ENCODE assay signal across 24 cellular contexts in the genomic region with DNA sequence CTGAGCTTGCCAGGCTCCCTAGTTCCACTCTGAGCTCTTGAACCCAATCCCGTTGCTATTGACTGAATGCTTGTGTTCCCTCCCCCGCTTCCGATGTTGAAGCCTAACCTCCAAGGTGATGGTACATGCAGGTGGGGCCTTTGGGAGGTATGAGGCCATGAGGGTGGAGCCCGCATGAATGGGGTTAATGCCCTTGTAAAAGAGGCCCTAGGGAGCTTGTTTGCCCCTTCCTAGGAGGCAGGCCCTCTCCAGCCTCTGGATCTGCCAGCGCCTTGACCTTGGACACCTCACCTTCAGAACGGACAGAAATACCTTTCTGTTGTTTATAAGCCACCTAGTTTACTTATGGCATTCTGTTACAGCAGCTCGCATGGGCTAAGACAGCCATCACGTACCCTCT.
DNase-seq lines count a peak whose midpoint lies in the region; ATAC-seq, FAIRE-seq and TF ChIP-seq lines count a peak whose summit lies in the region.
"Had no signal": no experiment of that assay in that cellular context is flagged by ENCODE, and none has a peak within 500 bp of the region (broad histone marks: within the 10 kb centered on the region; RNA-seq: fewer than 3 reads in every experiment).

No MANE protein-coding gene starts in this region.

- peak overlapping the region; percentile 33 for H2AK5ac ChIP-seq in neuronal stem cell (ENCODE audit: low read depth, low read length)

- H3K18ac ChIP-seq in neuronal stem cell (ENCODE audit: low read length) = no peak overlapping the region

- H3K9ac ChIP-seq in kidney (ENCODE audit: low read length in 2 of 2) = no peak overlapping the region
- H3K9ac ChIP-seq in neuronal stem cell (ENCODE audit: low read depth, low read length, poor library complexity) = no peak overlapping the region
- H3K9ac ChIP-seq: BLaER1 had no signal

- H3K4me2 ChIP-seq in GM23338 = no peak overlapping the region
- no peak overlapping the region for H3K4me2 ChIP-seq in neuronal stem cell (ENCODE audit: insufficient read depth, low read length, poor library complexity, severe bottlenecking)
- H3K4me2 ChIP-seq: BLaER1 had no signal

- no peak overlapping the region for H3K23ac ChIP-seq in neuronal stem cell (ENCODE audit: low read depth, low read length, poor library complexity)

- no peak overlapping the region for H2BK12ac ChIP-seq in neuronal stem cell (ENCODE audit: low read length)

- H3K27ac ChIP-seq in GM23338 (ENCODE audit: low read depth) (no peak overlapping the region), kidney (ENCODE audit: low read depth in 2 of 2, low read length in 2 of 2) (peak overlapping the region; percentile 85 to 87), neuronal stem cell (replicated peaks; ENCODE audit: low read length) (no peak overlapping the region), breast epithelium (no peak overlapping the region), esophagus squamous epithelium (no peak overlapping the region)
- H3K27ac ChIP-seq: 22Rv1, BLaER1, C4-2B had no signal

- H3K36me3 ChIP-seq in GM23338 (ENCODE audit: insufficient read depth) (no peaks in the 10 kb centered on the region), kidney (ENCODE audit: control insufficient read depth in 1 of 2, insufficient read depth in 2 of 2, low read length in 2 of 2) (peaks cover 9 to 11% of the 10 kb centered on the region in 2 donors), mucosa of descending colon (ENCODE audit: low read depth) (no peaks in the 10 kb centered on the region), neuronal stem cell (replicated peaks in 1 of 2; ENCODE audit: control insufficient read depth in 2 of 2, insufficient read depth in 2 of 2, low read length in 2 of 2) (no peaks in the 10 kb centered on the region), breast epithelium (no peaks in the 10 kb centered on the region), esophagus squamous epithelium (peaks cover 0 to 26% (median 0%) of the 10 kb centered on the region in 3 donors)
- H3K36me3 ChIP-seq: BLaER1, HAP-1 had no signal

- H4K20me1 ChIP-seq in GM23338 (replicated peaks; ENCODE audit: insufficient read depth) = no peaks in the 10 kb centered on the region
- H4K20me1 ChIP-seq: BLaER1 had no signal

- H3K4me1 Mint-ChIP-seq in GM23338 = peaks cover 23% of the 10 kb centered on the region
- H3K4me1 Mint-ChIP-seq: B cell; CD4-positive, CD25-positive, alpha-beta regulatory T cell had no signal

- no peak overlapping the region for H3K27ac Mint-ChIP-seq in GM23338
- H3K27ac Mint-ChIP-seq: B cell; CD4-positive, CD25-positive, alpha-beta regulatory T cell; CD8-positive, alpha-beta T cell had no signal

- intact Hi-C loops in kidney (cut with DNase I) (no loop called here), mucosa of descending colon (cut with DNase I, micrococcal nuclease) (no loop called here), breast epithelium (cut with DNase I; ENCODE audit: low total_unique reads) (no loop called here), esophagus squamous epithelium (cut with DNase I) (no loop called here)

- H3K9me2 ChIP-seq in GM23338 (ENCODE audit: insufficient read depth) = no peaks in the 10 kb centered on the region

- no peaks in the 10 kb centered on the region for H3K79me2 ChIP-seq in GM23338 (replicated peaks; ENCODE audit: insufficient read depth)

- WGBS in neuronal stem cell (ENCODE audit: extremely low coverage in 2 of 2, insufficient read length in 2 of 2, insufficient replicate concordance in 1 of 2), 2 donors = no CpG with 5 or more reads among the region's 8 CpGs
- 83 to 91% methylated on average over 6 to 7 of the region's 8 CpGs for WGBS in esophagus squamous epithelium, 2 donors

- H3K4me3 ChIP-seq in GM23338 (no peak overlapping the region), kidney (ENCODE audit: low read length in 2 of 2) (no peak overlapping the region), mucosa of descending colon (no peak overlapping the region), neuronal stem cell (ENCODE audit: low read length in 2 of 2) (no peak overlapping the region), breast epithelium (no peak overlapping the region), esophagus squamous epithelium (no peak overlapping the region)
- H3K4me3 ChIP-seq: BLaER1, GM12878, HAP-1 had no signal

- H2BK5ac ChIP-seq in neuronal stem cell (ENCODE audit: low read length) = no peak overlapping the region

- H2BK15ac ChIP-seq in neuronal stem cell (ENCODE audit: low read length) = no peak overlapping the region

- no peak overlapping the region for H3K14ac ChIP-seq in neuronal stem cell (ENCODE audit: low read length)

- H3K4ac ChIP-seq in neuronal stem cell (ENCODE audit: low read length) = no peak overlapping the region

- DNase-seq in GM23338 (ENCODE audit: low spot score) (no peak), kidney (peak; percentile 39), mucosa of descending colon (peak in 2 of 3 donors; percentile 44 to 45), neuronal stem cell (ENCODE audit: low spot score) (no peak), breast epithelium (ENCODE audit: low spot score in 2 of 2) (no peak), amygdala (lab: John Stamatoyannopoulos, UW) (no peak), HTR-8/SVneo (ENCODE audit: insufficient read length, low spot score) (no peak), esophagus squamous epithelium (lab: John Stamatoyannopoulos, UW) (no peak)
- DNase-seq: Caco-2; CD4-positive, CD25-positive, alpha-beta regulatory T cell; CD8-positive, alpha-beta T cell; DMS153; DND-41; GOT3 had no signal

- H2AFZ ChIP-seq in GM23338 = peak overlapping the region; percentile 87; the same call in 1 of the 2 replicates
- no peak overlapping the region for H2AFZ ChIP-seq in neuronal stem cell (ENCODE audit: low read length)

- H3K4me1 ChIP-seq in GM23338 (ENCODE audit: insufficient read depth) (no peaks in the 10 kb centered on the region; the same call in 1 of the 2 replicates), kidney (ENCODE audit: control insufficient read depth in 1 of 2, insufficient read depth in 1 of 2, low read depth in 1 of 2, low read length in 2 of 2) (peaks cover 12 to 37% of the 10 kb centered on the region in 2 donors), mucosa of descending colon (ENCODE audit: low read depth) (peaks cover 23% of the 10 kb centered on the region), neuronal stem cell (ENCODE audit: control insufficient read depth in 2 of 2, insufficient read depth in 1 of 2, low read depth in 1 of 2, low read length in 2 of 2) (no peaks in the 10 kb centered on the region), breast epithelium (no peaks in the 10 kb centered on the region), esophagus squamous epithelium (peaks cover 9 to 22% (median 11%) of the 10 kb centered on the region in 3 donors)
- H3K4me1 ChIP-seq: HAP-1 had no signal

- no peaks in the 10 kb centered on the region for H3K9me3 Mint-ChIP-seq in GM23338
- H3K9me3 Mint-ChIP-seq: CD4-positive, CD25-positive, alpha-beta regulatory T cell; CD8-positive, alpha-beta T cell had no signal

- H3K36me3 Mint-ChIP-seq in GM23338 (ENCODE audit: low read depth) = no peaks in the 10 kb centered on the region
- H3K36me3 Mint-ChIP-seq: CD4-positive, CD25-positive, alpha-beta regulatory T cell; CD8-positive, alpha-beta T cell had no signal

- TF ChIP-seq CTCF in GM23338 (conservative IDR thresholded peaks at IDR 0.05; ENCODE audit: low read depth in 2 of 2) (no peak), kidney (IDR thresholded peaks at IDR 0.05; ENCODE audit: borderline replicate concordance, extremely low read depth, insufficient read depth) (no peak), mucosa of descending colon (IDR thresholded peaks at IDR 0.05) (no peak), breast epithelium (IDR thresholded peaks at IDR 0.05) (no peak), esophagus squamous epithelium (IDR thresholded peaks at IDR 0.05) (no peak)

- H3F3A ChIP-seq in GM23338 (replicated peaks; ENCODE audit: low read depth) = no peaks in the 10 kb centered on the region

- FAIRE-seq in kidney (lab: Jason Lieb, UNC) (no peak), HTR-8/SVneo (lab: Jason Lieb, UNC) (no peak)
- FAIRE-seq: A204.1, G401.6, GM12878, GM18507, H54 had no signal

- H3K4me3 Mint-ChIP-seq in GM23338 = no peak overlapping the region
- H3K4me3 Mint-ChIP-seq: B cell; CD4-positive, CD25-positive, alpha-beta regulatory T cell; CD8-positive, alpha-beta T cell had no signal

- ATAC-seq in GM23338 = no peak
- ATAC-seq in mucosa of descending colon = peak; percentile 32
- ATAC-seq: CD8-positive, alpha-beta T cell; GM12878 had no signal

- peaks cover 8% of the 10 kb centered on the region for H3K27me3 Mint-ChIP-seq in GM23338 (ENCODE audit: insufficient read depth, low read depth, poor library complexity)
- H3K27me3 Mint-ChIP-seq: B cell; CD4-positive, CD25-positive, alpha-beta regulatory T cell had no signal

- no peak overlapping the region for H4K91ac ChIP-seq in neuronal stem cell (ENCODE audit: low read depth, low read length, poor library complexity)

- H4K8ac ChIP-seq in neuronal stem cell (ENCODE audit: low read depth, low read length) = no peak overlapping the region

- no peaks in the 10 kb centered on the region for H3K27me3 ChIP-seq in GM23338 (ENCODE audit: insufficient read depth)
- H3K27me3 ChIP-seq in neuronal stem cell (ENCODE audit: control insufficient read depth in 3 of 3, insufficient read depth in 3 of 3, low read depth in 1 of 3, low read length in 3 of 3) = peaks cover 0 to 17% (median 0%) of the 10 kb centered on the region in 3 experiments
- no peaks in the 10 kb centered on the region for H3K27me3 ChIP-seq in breast epithelium
- no peaks in the 10 kb centered on the region for H3K27me3 ChIP-seq in esophagus squamous epithelium
- H3K27me3 ChIP-seq: BLaER1 had no signal

- H3K79me1 ChIP-seq in neuronal stem cell (ENCODE audit: low read depth, low read length) = no peaks in the 10 kb centered on the region

- H3K9me3 ChIP-seq in kidney (ENCODE audit: control insufficient read depth in 1 of 2, low read length in 2 of 2) = no peaks in the 10 kb centered on the region
- no peaks in the 10 kb centered on the region for H3K9me3 ChIP-seq in mucosa of descending colon
- no peaks in the 10 kb centered on the region for H3K9me3 ChIP-seq in neuronal stem cell (replicated peaks in 1 of 2; ENCODE audit: control insufficient read depth in 2 of 2, insufficient read depth in 1 of 2, low read depth in 1 of 2, low read length in 2 of 2)
- no peaks in the 10 kb centered on the region for H3K9me3 ChIP-seq in breast epithelium
- no peaks in the 10 kb centered on the region for H3K9me3 ChIP-seq in esophagus squamous epithelium
- H3K9me3 ChIP-seq: BLaER1, Caco-2, HAP-1 had no signal

- TF ChIP-seq POLR2A in breast epithelium (IDR thresholded peaks at IDR 0.05) = no peak
- TF ChIP-seq POLR2A in esophagus squamous epithelium (IDR thresholded peaks at IDR 0.05) = no peak

- H2BK120ac ChIP-seq in neuronal stem cell (ENCODE audit: low read depth, low read length) = peak overlapping the region; percentile 42

TF ChIP-seq in GM23338, 12 proteins besides CTCF, POLR2A, EP300 and RAD21 (continues in another document):
- no peak for TF ChIP-seq CREB1 (CRISPR knock-in tag; IDR thresholded peaks at IDR 0.05; ENCODE audit: low read depth)
- no peak for TF ChIP-seq NANOG (IDR thresholded peaks at IDR 0.05; ENCODE audit: borderline replicate concordance)

Comparison
In these comparisons a context has a peak if more than half of its experiments do, and no peak if none do; other contexts are left out.
1. DNase-seq: peak in kidney (single experiment) and mucosa of descending colon (2 of 3); none in GM23338 (single experiment), neuronal stem cell (single experiment), breast epithelium (0 of 2), amygdala (0 of 56), HTR-8/SVneo (single experiment) and esophagus squamous epithelium (single experiment).
2. H3K27ac ChIP-seq: peak in kidney (2 of 2); none in GM23338 (single experiment), neuronal stem cell (single experiment), breast epithelium (0 of 2) and esophagus squamous epithelium (0 of 4).